Comparison of ENCODE assay signal across 11 cellular contexts in genomic region chrX:134603806-134604700, GRCh38. TPM values are rescaled to one million over a fixed set of nuclear protein-coding genes. Genes with fewer than 3 reads are reported as not detected.
DNase-seq lines count a peak whose midpoint lies in the region; ATAC-seq and TF ChIP-seq lines count a peak whose summit lies in the region.
"Had no signal": no experiment of that assay in that cellular context is flagged by ENCODE, and none has a peak within 500 bp of the region (broad histone marks: within the 10 kb centered on the region; RNA-seq: fewer than 3 reads in every experiment).

No MANE protein-coding gene starts in this region.

- peaks cover 16% of the 10 kb centered on the region for H3K4me1 Mint-ChIP-seq in activated naive CD4-positive, alpha-beta T cell treated with anti-CD3 and anti-CD28 coated beads for 36 hours (ENCODE audit: low read depth)
- no peaks in the 10 kb centered on the region for H3K4me1 Mint-ChIP-seq in type B pancreatic cell (ENCODE audit: unreplicated experiment)
- H3K4me1 Mint-ChIP-seq: naive B cell had no signal

- CTCF ChIA-PET in activated naive CD4-positive, alpha-beta T cell treated with anti-CD3 and anti-CD28 coated beads for 36 hours (lab: Charles Lee): no interaction called here

- H3K27ac Mint-ChIP-seq in activated naive CD4-positive, alpha-beta T cell treated with anti-CD3 and anti-CD28 coated beads for 36 hours: peak overlapping the region; percentile 31
- peak overlapping the region; percentile 6 for H3K27ac Mint-ChIP-seq in type B pancreatic cell
- H3K27ac Mint-ChIP-seq: naive B cell had no signal

- intact Hi-C loops in activated naive CD4-positive, alpha-beta T cell treated with anti-CD3 and anti-CD28 coated beads for 36 hours (cut with micrococcal nuclease): loop anchor here (1.0 kb wide), 1 partner anchor 18 kb away; no protein-coding TSS in a partner anchor

- H3K36me3 Mint-ChIP-seq in activated naive CD4-positive, alpha-beta T cell treated with anti-CD3 and anti-CD28 coated beads for 36 hours (ENCODE audit: low read depth): peaks cover 1% of the 10 kb centered on the region
- no peaks in the 10 kb centered on the region for H3K36me3 Mint-ChIP-seq in type B pancreatic cell
- H3K36me3 Mint-ChIP-seq: naive B cell had no signal

- H3K4me1 ChIP-seq in foreskin keratinocyte: peaks cover 10% of the 10 kb centered on the region

- no peak overlapping the region for H3K4me3 Mint-ChIP-seq in activated naive CD4-positive, alpha-beta T cell treated with anti-CD3 and anti-CD28 coated beads for 36 hours
- H3K4me3 Mint-ChIP-seq in type B pancreatic cell: no peak overlapping the region
- H3K4me3 Mint-ChIP-seq: naive B cell had no signal

- peak; percentile 6 for DNase-seq in activated naive CD4-positive, alpha-beta T cell treated with anti-CD3 and anti-CD28 coated beads for 36 hours
- DNase-seq in activated naive CD4-positive, alpha-beta T cell (lab: John Stamatoyannopoulos, UW): no peak
- peak; percentile 72 to 88 for DNase-seq in foreskin keratinocyte
- DNase-seq in type B pancreatic cell (ENCODE audit: extremely low spot score, unreplicated experiment): no peak
- no peak for DNase-seq in T-helper 9 cell
- DNase-seq in activated CD8-positive, alpha-beta memory T cell treated with anti-CD3 and anti-CD28 coated beads, Interleukin-2, amount 50 U/mL, for 4 hours: no peak
- DNase-seq in stimulated activated naive CD4-positive, alpha-beta T cell treated with Interleukin-2 at 50 U/mL for 16 hours (lab: John Stamatoyannopoulos, UW): no peak
- DNase-seq: activated CD4-positive, alpha-beta T cell treated with anti-CD3 and anti-CD28 coated beads, Interleukin-2, amount 50 U/mL, for 4 hours; naive B cell; NCI-H526 treated with DMSO at 0.1 percent for 48 hours had no signal

- peak overlapping the region; percentile 28 for H3K27ac ChIP-seq in foreskin keratinocyte

- TF ChIP-seq CTCF in foreskin keratinocyte (conservative IDR thresholded peaks at IDR 0.05) (peak; percentile 45), type B pancreatic cell (conservative IDR thresholded peaks at IDR 0.05) (no peak)

- H3K27me3 ChIP-seq in foreskin keratinocyte: no peaks in the 10 kb centered on the region

- peaks cover 11% of the 10 kb centered on the region for H3K27me3 Mint-ChIP-seq in activated naive CD4-positive, alpha-beta T cell treated with anti-CD3 and anti-CD28 coated beads for 36 hours (ENCODE audit: low read depth)
- no peaks in the 10 kb centered on the region for H3K27me3 Mint-ChIP-seq in type B pancreatic cell

- ATAC-seq in SK-N-SH treated with all-trans-retinoic acid at 6 μM for 48 hours: peak; percentile 95
- peak; percentile 86 for ATAC-seq in foreskin keratinocyte

- H3K9me3 Mint-ChIP-seq in activated naive CD4-positive, alpha-beta T cell treated with anti-CD3 and anti-CD28 coated beads for 36 hours: no peaks in the 10 kb centered on the region
- H3K9me3 Mint-ChIP-seq in type B pancreatic cell: no peaks in the 10 kb centered on the region

TF ChIP-seq in SK-N-SH treated with all-trans-retinoic acid at 6 μM for 48 hours, 23 proteins besides CTCF, POLR2A, EP300 and RAD21:
- peak; percentile 83 for TF ChIP-seq ISL1 (CRISPR knock-in tag; IDR thresholded peaks at IDR 0.05)
- TF ChIP-seq SNAI2 (CRISPR knock-in tag; IDR thresholded peaks at IDR 0.05): 0 out of 2 replicates have a peak, but pooled peaks have one; percentile 68
- TF ChIP-seq TOX (CRISPR knock-in tag; IDR thresholded peaks at IDR 0.05; ENCODE audit: borderline replicate concordance): peak; percentile 54; the same call in 1 of the 2 replicates
- peak; percentile 82; the same call in 1 of the 2 replicates for TF ChIP-seq CREB5 (CRISPR knock-in tag; IDR thresholded peaks at IDR 0.05; ENCODE audit: low read depth)
- TF ChIP-seq OSR1 (CRISPR knock-in tag; IDR thresholded peaks at IDR 0.05): no peak
- TF ChIP-seq ZFP30 (CRISPR knock-in tag; IDR thresholded peaks at IDR 0.05): no peak
- no peak for TF ChIP-seq ARNTL (CRISPR knock-in tag; IDR thresholded peaks at IDR 0.05; ENCODE audit: borderline replicate concordance, low read depth)
- TF ChIP-seq PATZ1 (CRISPR knock-in tag; IDR thresholded peaks at IDR 0.05; ENCODE audit: borderline replicate concordance): 0 out of 2 replicates have a peak, but pooled peaks have one; percentile 48

RNA-seq across cellular contexts. Expression of gene PLAC1, which starts 54.2 kb away (rescaled TPM):
- not detected for total RNA-seq in activated naive CD4-positive, alpha-beta T cell treated with anti-CD3 and anti-CD28 coated beads for 36 hours
- total RNA-seq in foreskin keratinocyte (4.0 and 5.1 TPM in 2 replicates), type B pancreatic cell (ENCODE audit: low replicate concordance) (0.43 TPM in 1 of 2 replicates, not detected in the other)
- 4.9 and 6.0 TPM in 2 replicates for polyA plus RNA-seq in foreskin keratinocyte

Comparison
In these comparisons a context has a peak if more than half of its experiments do, and no peak if none do; other contexts are left out.
1. DNase-seq: peak in activated naive CD4-positive, alpha-beta T cell treated with anti-CD3 and anti-CD28 coated beads for 36 hours (single experiment) and foreskin keratinocyte (2 of 2); none in activated naive CD4-positive, alpha-beta T cell (0 of 4), type B pancreatic cell (single experiment), T-helper 9 cell (single experiment), activated CD8-positive, alpha-beta memory T cell treated with anti-CD3 and anti-CD28 coated beads, Interleukin-2, amount 50 U/mL, for 4 hours (single experiment) and stimulated activated naive CD4-positive, alpha-beta T cell treated with Interleukin-2 at 50 U/mL for 16 hours (single experiment).